Comparison of ENCODE assay signal across 9 cellular contexts in genomic region chr19:16185925-16186234, GRCh38. TPM values are rescaled to one million over a fixed set of nuclear protein-coding genes. Genes with fewer than 3 reads are reported as not detected.
A peak's percentile ranks its signal among the peaks of the same experiment; 100 is the strongest.
DNase-seq lines count a peak whose midpoint lies in the region; ATAC-seq and TF ChIP-seq lines count a peak whose summit lies in the region.
"Had no signal": no experiment of that assay in that cellular context is flagged by ENCODE, and none has a peak within 500 bp of the region (broad histone marks: within the 10 kb centered on the region; RNA-seq: fewer than 3 reads in every experiment).

No MANE protein-coding gene starts in this region.

- TF ChIP-seq CTCF in endodermal cell (conservative IDR thresholded peaks at IDR 0.05) (no peak), neutrophil (IDR thresholded peaks at IDR 0.05) (no peak)

- H3K36me3 Mint-ChIP-seq in activated T-cell treated with anti-CD3 and anti-CD28 coated beads, Interleukin-2, amount 50 U/mL, for 4 hours (ENCODE audit: insufficient read depth) = peaks cover 12% of the 10 kb centered on the region
- H3K36me3 Mint-ChIP-seq in endodermal cell (ENCODE audit: low read depth) = peaks cover 36% of the 10 kb centered on the region

- H3K36me3 ChIP-seq in endodermal cell (ENCODE audit: control insufficient read depth, insufficient read depth, low read length) (peaks cover 28% of the 10 kb centered on the region), neutrophil (peaks cover 43% of the 10 kb centered on the region)

- H3K27me3 ChIP-seq in endodermal cell (ENCODE audit: control insufficient read depth, insufficient read depth, low read length, poor library complexity, severe bottlenecking) = no peaks in the 10 kb centered on the region
- no peaks in the 10 kb centered on the region for H3K27me3 ChIP-seq in neutrophil

- no peak for DNase-seq in activated T-cell treated with anti-CD3 and anti-CD28 coated beads, Interleukin-2, amount 50 U/mL, for 4 hours
- DNase-seq in activated T-cell treated with anti-CD3 and anti-CD28 coated beads, Interleukin-2, amount 50 U/mL, for 1 hour = no peak
- DNase-seq in SK-MEL-5 (ENCODE audit: low read depth, low spot score) (peak; percentile 36), endodermal cell (no peak), NCI-H1694 (lab: John Stamatoyannopoulos, UW) (no peak)

- in situ Hi-C loops in SK-MEL-5 (cut with HindIII; ENCODE audit: low pct_unique_long_range_greater_than_20kb, low sequenced_read_pairs) = no loop called here

- peak overlapping the region; percentile 98 for H3K27ac Mint-ChIP-seq in endodermal cell

- H3K27me3 Mint-ChIP-seq in activated T-cell treated with anti-CD3 and anti-CD28 coated beads, Interleukin-2, amount 50 U/mL, for 4 hours (ENCODE audit: low read depth) = no peaks in the 10 kb centered on the region
- H3K27me3 Mint-ChIP-seq in endodermal cell (ENCODE audit: insufficient read depth) = peaks cover 10% of the 10 kb centered on the region

- H3K4me3 Mint-ChIP-seq in activated T-cell treated with anti-CD3 and anti-CD28 coated beads, Interleukin-2, amount 50 U/mL, for 4 hours = peak overlapping the region; percentile 100
- H3K4me3 Mint-ChIP-seq in endodermal cell = peak overlapping the region; percentile 100

- H3K9me3 Mint-ChIP-seq in activated T-cell treated with anti-CD3 and anti-CD28 coated beads, Interleukin-2, amount 50 U/mL, for 4 hours = no peaks in the 10 kb centered on the region
- peaks cover 2% of the 10 kb centered on the region for H3K9me3 Mint-ChIP-seq in endodermal cell

- H3K4me3 ChIP-seq in endodermal cell (ENCODE audit: low read length) (peak overlapping the region; percentile 95), neutrophil (ENCODE audit: low read depth in 1 of 2, low read length in 1 of 2) (peak overlapping the region; percentile 99)

- 3 to 10% methylated on average over 5 to 8 of the region's 8 CpGs for WGBS in endodermal cell (ENCODE audit: insufficient coverage in 1 of 2, insufficient read length in 1 of 2), 2 experiments

- H3K9me3 ChIP-seq in endodermal cell (ENCODE audit: control insufficient read depth, low read length) (no peaks in the 10 kb centered on the region), neutrophil (no peaks in the 10 kb centered on the region)

- H3K4me1 Mint-ChIP-seq in activated T-cell treated with anti-CD3 and anti-CD28 coated beads, Interleukin-2, amount 50 U/mL, for 4 hours (ENCODE audit: low read depth) = peaks cover 28% of the 10 kb centered on the region
- peaks cover 5% of the 10 kb centered on the region for H3K4me1 Mint-ChIP-seq in endodermal cell

- no peaks in the 10 kb centered on the region for H3K4me1 ChIP-seq in endodermal cell (ENCODE audit: control insufficient read depth, insufficient read depth, low read length)
- H3K4me1 ChIP-seq in neutrophil (ENCODE audit: control insufficient read depth in 1 of 2, insufficient read depth in 1 of 2, low read depth in 1 of 2, low read length in 1 of 2) = peaks cover 27 to 28% of the 10 kb centered on the region in 2 experiments

- no peak for ATAC-seq in activated T-cell treated with anti-CD3 and anti-CD28 coated beads, Interleukin-2, amount 50 U/mL, for 4 hours
- ATAC-seq in GM21381 (IDR thresholded peaks at IDR 0.05; ENCODE audit: unreplicated experiment) = no peak
- ATAC-seq in HG03354 (IDR thresholded peaks at IDR 0.05; ENCODE audit: poor library complexity, severe bottlenecking, unreplicated experiment) = no peak

- peak overlapping the region; percentile 82 for H3K9ac ChIP-seq in endodermal cell (ENCODE audit: extremely low read depth, low read length, poor library complexity, severe bottlenecking)

- no peak overlapping the region for H3K27ac ChIP-seq in endodermal cell (ENCODE audit: low read depth, low read length)
- H3K27ac ChIP-seq in neutrophil = peak overlapping the region; percentile 81

RNA-seq across cellular contexts. Expression of gene FAM32A, which starts 0.7 kb away (rescaled TPM):
- 10 to 100 TPM; 53.4 to 60.1 (median 56.4) TPM for total RNA-seq in activated T-cell treated with anti-CD3 and anti-CD28 coated beads, Interleukin-2, amount 50 U/mL, for 4 hours
- 78.3 and 95.1 TPM in 2 replicates for total RNA-seq in SK-MEL-5 (2014; rRNA removed; shearing (Covaris generic))
- polyA plus RNA-seq in SK-MEL-5 (2015; cell fraction: cytosol; rRNA removed) = 77.9 and 80.6 TPM in 2 replicates
- 26.7 and 31.5 TPM in 2 replicates for polyA plus RNA-seq in SK-MEL-5 (2015; cell fraction: nucleus; rRNA removed)
- 10 to 100 TPM; 71.8 to 80.1 TPM for total RNA-seq in endodermal cell
- polyA plus RNA-seq in endodermal cell (2013, experiment 1 of 2) = 84.7 TPM
- 89.8 TPM for polyA plus RNA-seq in endodermal cell (2013, experiment 2 of 2)

RNA-seq across cellular contexts. Expression of gene AP1M1, which starts 11.8 kb away (rescaled TPM):
- total RNA-seq in activated T-cell treated with anti-CD3 and anti-CD28 coated beads, Interleukin-2, amount 50 U/mL, for 4 hours = 100 to 1,000 TPM in 2 of 3 donors, 10 to 100 TPM in 1; 93.4 to 109 (median 106) TPM
- 42.7 and 45.9 TPM in 2 replicates for total RNA-seq in SK-MEL-5 (2014; rRNA removed; shearing (Covaris generic))
- polyA plus RNA-seq in SK-MEL-5 (2015; cell fraction: cytosol; rRNA removed) = 78.3 and 98.9 TPM in 2 replicates
- polyA plus RNA-seq in SK-MEL-5 (2015; cell fraction: nucleus; rRNA removed) = 57.7 and 74.1 TPM in 2 replicates
- total RNA-seq in endodermal cell = 10 to 100 TPM; 35.0 to 51.6 TPM
- polyA plus RNA-seq in endodermal cell (2013, experiment 1 of 2) = 85.8 TPM
- polyA plus RNA-seq in endodermal cell (2013, experiment 2 of 2) = 91.7 TPM

RNA-seq across cellular contexts. Expression of gene CIB3, which starts 12.6 kb away (rescaled TPM):
- total RNA-seq in activated T-cell treated with anti-CD3 and anti-CD28 coated beads, Interleukin-2, amount 50 U/mL, for 4 hours = not detected
- not detected in 2 replicates for total RNA-seq in SK-MEL-5 (2014; rRNA removed; shearing (Covaris generic))
- not detected in 2 replicates for polyA plus RNA-seq in SK-MEL-5 (2015; cell fraction: cytosol; rRNA removed)
- polyA plus RNA-seq in SK-MEL-5 (2015; cell fraction: nucleus; rRNA removed) = not detected in 2 replicates
- total RNA-seq in endodermal cell = not detected
- polyA plus RNA-seq in endodermal cell (2013, experiment 1 of 2) = not detected
- not detected for polyA plus RNA-seq in endodermal cell (2013, experiment 2 of 2)
- total RNA-seq: subcutaneous adipose tissue had no signal

RNA-seq across cellular contexts. Expression of gene HSH2D, which starts 42.4 kb away (rescaled TPM):
- 1 to 10 TPM; 5.7 to 9.2 (median 7.0) TPM for total RNA-seq in activated T-cell treated with anti-CD3 and anti-CD28 coated beads, Interleukin-2, amount 50 U/mL, for 4 hours
- total RNA-seq in SK-MEL-5 (2014; rRNA removed; shearing (Covaris generic)) = not detected in 2 replicates
- polyA plus RNA-seq in SK-MEL-5 (2015; cell fraction: cytosol; rRNA removed) = not detected in 2 replicates
- polyA plus RNA-seq in SK-MEL-5 (2015; cell fraction: nucleus; rRNA removed) = not detected in 2 replicates
- under 1 TPM; 0.66 to 0.68 TPM for total RNA-seq in endodermal cell
- polyA plus RNA-seq in endodermal cell (2013, experiment 1 of 2) = 0.14 TPM
- not detected for polyA plus RNA-seq in endodermal cell (2013, experiment 2 of 2)
